Comparison of ENCODE assay signal across 15 cellular contexts in genomic region chr15:56640127-56640526, GRCh38.
A peak's percentile ranks its signal among the peaks of the same experiment; 100 is the strongest.
DNase-seq lines count a peak whose midpoint lies in the region; ATAC-seq, FAIRE-seq and TF ChIP-seq lines count a peak whose summit lies in the region.
"Had no signal": no experiment of that assay in that cellular context is flagged by ENCODE, and none has a peak within 500 bp of the region (broad histone marks: within the 10 kb centered on the region; RNA-seq: fewer than 3 reads in every experiment).

No MANE protein-coding gene starts in this region.

- ATAC-seq in IMR-90 (ENCODE audit: low read depth): no peak
- ATAC-seq: A549, GM12878 had no signal

- TF ChIP-seq EP300 in H1 (IDR thresholded peaks at IDR 0.05; ENCODE audit: borderline replicate concordance in 1 of 2, low read depth in 2 of 2, low read length in 2 of 2): no peak

- no peak overlapping the region for H2AK5ac ChIP-seq in IMR-90 (ENCODE audit: low read depth, low read length)
- no peak overlapping the region for H2AK5ac ChIP-seq in H1 (ENCODE audit: low read depth, low read length)
- H2AK5ac ChIP-seq in neuronal stem cell (ENCODE audit: low read depth, low read length): no peak overlapping the region

- no peak overlapping the region for H3K14ac ChIP-seq in IMR-90 (replicated peaks; ENCODE audit: low read depth, low read length)
- no peak overlapping the region for H3K14ac ChIP-seq in H1 (ENCODE audit: insufficient read length)
- H3K14ac ChIP-seq in neuronal stem cell (ENCODE audit: low read length): no peak overlapping the region

- BruUV-seq in IMR-90 (replicated peaks; lab: Mats Ljungman, UMichigan) (no TSS peak), OCI-LY7 (replicated peaks; lab: Mats Ljungman, UMichigan) (no TSS peak)

- H2BK120ac ChIP-seq in IMR-90 (ENCODE audit: low read depth, low read length): peak overlapping the region; percentile 38; the same call in 1 of the 2 replicates
- no peak overlapping the region for H2BK120ac ChIP-seq in H1 (replicated peaks; ENCODE audit: low read depth, low read length)
- H2BK120ac ChIP-seq in neuronal stem cell (ENCODE audit: low read depth, low read length): no peak overlapping the region

- intact Hi-C loops in IMR-90 (cut with micrococcal nuclease): loop anchor here (5.0 kb wide), 1 partner anchor 143 kb away; no protein-coding TSS in a partner anchor
- intact Hi-C loops in OCI-LY7 (cut with micrococcal nuclease; ENCODE audit: unreplicated experiment): no loop called here

- H4K91ac ChIP-seq in IMR-90 (ENCODE audit: insufficient read depth, low read depth, low read length) (0 out of 2 replicates have a peak overlapping the region, but pooled peaks have one; percentile 32), H1 (replicated peaks; ENCODE audit: insufficient read length, low read length) (no peak overlapping the region), neuronal stem cell (ENCODE audit: low read depth, low read length, poor library complexity) (no peak overlapping the region)

- H2BK12ac ChIP-seq in H1 (ENCODE audit: low read depth, low read length) (no peak overlapping the region), neuronal stem cell (ENCODE audit: low read length) (no peak overlapping the region)

- in situ Hi-C loops in IMR-90 (cut with MboI; ENCODE audit: low sequenced_read_pairs): no loop called here

- no peak overlapping the region for H3K4me2 ChIP-seq in IMR-90 (ENCODE audit: low read depth, low read length)
- no peak overlapping the region for H3K4me2 ChIP-seq in OCI-LY7 (ENCODE audit: low read length)
- H3K4me2 ChIP-seq in H1 (ENCODE audit: insufficient read depth in 1 of 2, low read depth in 2 of 2, low read length in 2 of 2): no peak overlapping the region
- no peak overlapping the region for H3K4me2 ChIP-seq in neuronal stem cell (ENCODE audit: insufficient read depth, low read length, poor library complexity, severe bottlenecking)
- H3K4me2 ChIP-seq: A549 had no signal

- H3K27ac ChIP-seq in IMR-90 (ENCODE audit: insufficient read depth, low read length) (peak overlapping the region; percentile 71; the same call in 1 of the 2 replicates), OCI-LY7 (ENCODE audit: low read depth, low read length, poor library complexity, severe bottlenecking) (no peak overlapping the region), H1 (ENCODE audit: low read depth, low read length) (no peak overlapping the region), neuronal stem cell (replicated peaks; ENCODE audit: low read length) (no peak overlapping the region)
- H3K27ac ChIP-seq: A549, C4-2B, HL-60 had no signal

- H3K9me1 ChIP-seq in IMR-90 (ENCODE audit: insufficient read depth, low read length): peaks cover 4% of the 10 kb centered on the region; the same call in 1 of the 2 replicates

- H4K20me1 ChIP-seq in IMR-90 (ENCODE audit: insufficient read depth, low read length): no peaks in the 10 kb centered on the region
- no peaks in the 10 kb centered on the region for H4K20me1 ChIP-seq in OCI-LY7 (ENCODE audit: insufficient read depth, low read length)
- H4K20me1 ChIP-seq in H1 (replicated peaks in 1 of 2; ENCODE audit: control insufficient read depth in 1 of 2, insufficient read depth in 2 of 2, low read length in 2 of 2): no peaks in the 10 kb centered on the region

- 0 out of 2 replicates have a peak overlapping the region, but pooled peaks have one; percentile 14 for H2BK20ac ChIP-seq in IMR-90 (ENCODE audit: low read depth, low read length)
- H2BK20ac ChIP-seq in H1 (ENCODE audit: low read length): no peak overlapping the region

- H2AK9ac ChIP-seq in IMR-90 (replicated peaks; ENCODE audit: low read depth, low read length, poor library complexity): no peak overlapping the region

- H3K56ac ChIP-seq in IMR-90 (ENCODE audit: extremely low read depth, insufficient read depth, low read length): no peak overlapping the region
- H3K56ac ChIP-seq in H1 (replicated peaks; ENCODE audit: insufficient read length, low read depth, low read length): no peak overlapping the region

- FAIRE-seq in H1 (lab: Jason Lieb, UNC): no peak
- FAIRE-seq: GM12878 had no signal

- no peak overlapping the region for H4K8ac ChIP-seq in IMR-90 (ENCODE audit: low read depth in 2 of 2, low read length in 2 of 2)
- no peak overlapping the region for H4K8ac ChIP-seq in H1 (ENCODE audit: extremely low read depth, insufficient read depth, low read length)
- H4K8ac ChIP-seq in neuronal stem cell (ENCODE audit: low read depth, low read length): no peak overlapping the region

- H3K4ac ChIP-seq in IMR-90 (ENCODE audit: low read depth, low read length): peak overlapping the region; percentile 26; the same call in 1 of the 2 replicates
- H3K4ac ChIP-seq in H1 (replicated peaks; ENCODE audit: insufficient read length, low read depth, low read length): no peak overlapping the region
- H3K4ac ChIP-seq in neuronal stem cell (ENCODE audit: low read length): no peak overlapping the region

- H3K79me2 ChIP-seq in OCI-LY7 (ENCODE audit: insufficient read depth, low read depth, low read length): no peaks in the 10 kb centered on the region
- no peaks in the 10 kb centered on the region for H3K79me2 ChIP-seq in H1 (ENCODE audit: control insufficient read depth in 1 of 2, insufficient read depth in 2 of 2, low read length in 2 of 2)

- H3K36me3 Mint-ChIP-seq in chondrocyte (ENCODE audit: low read depth): no peaks in the 10 kb centered on the region

- no peak overlapping the region for H3K4me3 Mint-ChIP-seq in chondrocyte (ENCODE audit: unreplicated experiment)
- H3K4me3 Mint-ChIP-seq: CD4-positive, alpha-beta memory T cell had no signal

- H3K9me3 ChIP-seq in IMR-90 (ENCODE audit: control insufficient read depth, insufficient read depth, low read length): no peaks in the 10 kb centered on the region
- H3K9me3 ChIP-seq in OCI-LY7 (ENCODE audit: low read length): no peaks in the 10 kb centered on the region; the same call in 1 of the 2 replicates
- H3K9me3 ChIP-seq in H1 (ENCODE audit: insufficient read depth in 2 of 2, low read depth in 1 of 2, low read length in 1 of 2): no peaks in the 10 kb centered on the region
- no peaks in the 10 kb centered on the region for H3K9me3 ChIP-seq in neuronal stem cell (replicated peaks in 1 of 2; ENCODE audit: control insufficient read depth in 2 of 2, insufficient read depth in 1 of 2, low read depth in 1 of 2, low read length in 2 of 2)
- H3K9me3 ChIP-seq: A549, BE2C had no signal

- H2BK5ac ChIP-seq in IMR-90 (ENCODE audit: low read depth, low read length, poor library complexity, severe bottlenecking): peak overlapping the region; percentile 30
- H2BK5ac ChIP-seq in H1 (ENCODE audit: low read depth, low read length): no peak overlapping the region
- H2BK5ac ChIP-seq in neuronal stem cell (ENCODE audit: low read length): no peak overlapping the region

- CTCF ChIA-PET in IMR-90 (lab: Yijun Ruan, JAX): no interaction called here
- CTCF ChIA-PET in OCI-LY7 (lab: Charles Lee; ENCODE audit: unreplicated experiment): no interaction called here
- CTCF ChIA-PET in H1 (lab: Charles Lee; ENCODE audit: partially characterized antibody): no interaction called here

- POLR2A ChIA-PET in IMR-90 (lab: Charles Lee; ENCODE audit: unreplicated experiment) (interaction anchor here (0.6 kb wide), 1 partner anchor 80 kb away, joined by 5 read pairs; no protein-coding TSS in a partner anchor), OCI-LY7 (lab: Charles Lee) (interaction anchor here (0.6 kb wide), 1 partner anchor 107 kb away, joined by 3 read pairs; no protein-coding TSS in a partner anchor), H1 (lab: Charles Lee; ENCODE audit: partially characterized antibody) (no interaction called here)

- no peak for DNase-seq in IMR-90
- DNase-seq in OCI-LY7 (ENCODE audit: low spot score): no peak
- no peak for DNase-seq in H1 (ENCODE audit: low read depth in 1 of 2, low spot score in 2 of 2)
- DNase-seq in neuronal stem cell (ENCODE audit: low spot score): peak; percentile 5
- no peak for DNase-seq in RPMI8226
- DNase-seq in chondrocyte (ENCODE audit: low spot score): no peak
- no peak for DNase-seq in midbrain (lab: John Stamatoyannopoulos, UW)
- DNase-seq: BE2C; CD4-positive, alpha-beta memory T cell; DMS79; H7 had no signal

- no peaks in the 10 kb centered on the region for H3K4me1 Mint-ChIP-seq in chondrocyte (ENCODE audit: low read depth)

- H3K18ac ChIP-seq in IMR-90 (ENCODE audit: low read depth, low read length) (peak overlapping the region; percentile 78; the same call in 1 of the 2 replicates), H1 (ENCODE audit: extremely low read depth, low read length) (no peak overlapping the region), neuronal stem cell (ENCODE audit: low read length) (no peak overlapping the region)

- TF ChIP-seq POLR2A in IMR-90 (IDR thresholded peaks at IDR 0.05; ENCODE audit: low read depth, low read length): no peak
- TF ChIP-seq POLR2A in H1 (IDR thresholded peaks at IDR 0.05; ENCODE audit: control extremely low read depth in 1 of 2, low read depth in 2 of 2, low read length in 2 of 2): no peak

- dilution Hi-C loops in IMR-90 (cut with HindIII; ENCODE audit: low sequenced_read_pairs, unreplicated experiment): no loop called here

- H3K27me3 ChIP-seq in IMR-90 (ENCODE audit: control insufficient read depth, insufficient read depth, low read length) (no peaks in the 10 kb centered on the region), H1 (replicated peaks in 1 of 4; ENCODE audit: control insufficient read depth in 3 of 4, extremely low read depth in 1 of 4, insufficient read depth in 3 of 4, low read length in 3 of 4) (no peaks in the 10 kb centered on the region), neuronal stem cell (ENCODE audit: control insufficient read depth in 3 of 3, insufficient read depth in 3 of 3, low read depth in 1 of 3, low read length in 3 of 3) (no peaks in the 10 kb centered on the region)
- H3K27me3 ChIP-seq: BE2C had no signal

- H3K9me2 ChIP-seq in OCI-LY7 (ENCODE audit: insufficient read depth, low read length): no peaks in the 10 kb centered on the region

- H3K36me3 ChIP-seq in IMR-90 (ENCODE audit: control insufficient read depth, insufficient read depth, low read length): peaks cover 3% of the 10 kb centered on the region; the same call in 1 of the 2 replicates
- no peaks in the 10 kb centered on the region for H3K36me3 ChIP-seq in OCI-LY7 (ENCODE audit: insufficient read depth, low read length)
- H3K36me3 ChIP-seq in H1 (ENCODE audit: control insufficient read depth in 2 of 4, insufficient read depth in 4 of 4, low read length in 3 of 4): no peaks in the 10 kb centered on the region
- H3K36me3 ChIP-seq in neuronal stem cell (replicated peaks in 1 of 2; ENCODE audit: control insufficient read depth in 2 of 2, insufficient read depth in 2 of 2, low read length in 2 of 2): no peaks in the 10 kb centered on the region
- H3K36me3 ChIP-seq: BE2C had no signal

- no peaks in the 10 kb centered on the region for H3K9me3 Mint-ChIP-seq in chondrocyte (ENCODE audit: low read depth)
- H3K9me3 Mint-ChIP-seq: CD4-positive, alpha-beta memory T cell had no signal

- H2BK15ac ChIP-seq in IMR-90 (ENCODE audit: low read depth, low read length): no peak overlapping the region
- no peak overlapping the region for H2BK15ac ChIP-seq in H1 (ENCODE audit: low read length)
- no peak overlapping the region for H2BK15ac ChIP-seq in neuronal stem cell (ENCODE audit: low read length)

- no peak for TF ChIP-seq RAD21 in IMR-90 (IDR thresholded peaks at IDR 0.05; ENCODE audit: low read length)
- no peak for TF ChIP-seq RAD21 in H1 (IDR thresholded peaks at IDR 0.05 in 1 of 2, conservative IDR thresholded peaks at IDR 0.05 in 1 of 2; ENCODE audit: low read depth in 2 of 2, low read length in 2 of 2)

- H3K27me3 Mint-ChIP-seq in chondrocyte (ENCODE audit: low read depth): no peaks in the 10 kb centered on the region
- H3K27me3 Mint-ChIP-seq: CD4-positive, alpha-beta memory T cell had no signal

- no peak overlapping the region for H3K23ac ChIP-seq in IMR-90 (ENCODE audit: low read depth, low read length)
- H3K23ac ChIP-seq in H1 (ENCODE audit: insufficient read length): no peak overlapping the region
- no peak overlapping the region for H3K23ac ChIP-seq in neuronal stem cell (ENCODE audit: low read depth, low read length, poor library complexity)

- no peak for TF ChIP-seq CTCF in IMR-90 (conservative IDR thresholded peaks at IDR 0.05; ENCODE audit: low read depth, low read length)
- TF ChIP-seq CTCF in OCI-LY7 (conservative IDR thresholded peaks at IDR 0.05; ENCODE audit: low read length): no peak
- TF ChIP-seq CTCF in H1 (IDR thresholded peaks at IDR 0.05; ENCODE audit: control extremely low read depth in 1 of 3, insufficient read depth in 1 of 3, low read depth in 1 of 3, low read length in 3 of 3): no peak
- TF ChIP-seq CTCF in chondrocyte (IDR thresholded peaks at IDR 0.05): no peak

- H3K27ac Mint-ChIP-seq in chondrocyte (ENCODE audit: unreplicated experiment): no peak overlapping the region
- H3K27ac Mint-ChIP-seq: CD4-positive, alpha-beta memory T cell had no signal

- no peaks in the 10 kb centered on the region for H3K23me2 ChIP-seq in H1 (ENCODE audit: low read depth, low read length)

- H3K4me1 ChIP-seq in IMR-90 (ENCODE audit: control insufficient read depth, insufficient read depth, low read length) (peaks cover 2% of the 10 kb centered on the region; the same call in 1 of the 2 replicates), OCI-LY7 (ENCODE audit: insufficient read depth, low read length, poor library complexity, severe bottlenecking) (peaks cover 17% of the 10 kb centered on the region), H1 (replicated peaks in 1 of 4; ENCODE audit: control insufficient read depth in 3 of 4, insufficient read depth in 4 of 4, low read length in 3 of 4) (no peaks in the 10 kb centered on the region), neuronal stem cell (ENCODE audit: control insufficient read depth in 2 of 2, insufficient read depth in 1 of 2, low read depth in 1 of 2, low read length in 2 of 2) (no peaks in the 10 kb centered on the region)
- H3K4me1 ChIP-seq: A549, BE2C had no signal

- H2AFZ ChIP-seq in IMR-90 (replicated peaks; ENCODE audit: low read length, poor library complexity) (no peak overlapping the region), OCI-LY7 (ENCODE audit: low read length) (peak overlapping the region; percentile 48; the same call in 1 of the 2 replicates), H1 (ENCODE audit: low read length) (no peak overlapping the region), neuronal stem cell (ENCODE audit: low read length) (no peak overlapping the region)

- H4K5ac ChIP-seq in IMR-90 (ENCODE audit: low read depth, low read length) (no peak overlapping the region; the same call in 1 of the 2 replicates), H1 (ENCODE audit: insufficient read length, low read depth, low read length) (no peak overlapping the region)

- H3K4me3 ChIP-seq in IMR-90 (ENCODE audit: insufficient read depth, low read depth, low read length): no peak overlapping the region
- H3K4me3 ChIP-seq in OCI-LY7 (ENCODE audit: low read depth, low read length, poor library complexity, severe bottlenecking): no peak overlapping the region
- H3K4me3 ChIP-seq in H1 (ENCODE audit: extremely low read depth in 1 of 4, insufficient read depth in 2 of 4, low read depth in 3 of 4, low read length in 4 of 4): no peak overlapping the region
- no peak overlapping the region for H3K4me3 ChIP-seq in neuronal stem cell (ENCODE audit: low read length in 2 of 2)
- H3K4me3 ChIP-seq: A549, GM12878 had no signal

- H3K79me1 ChIP-seq in IMR-90 (ENCODE audit: low read depth in 1 of 2, low read length in 2 of 2) (peaks cover 3 to 6% of the 10 kb centered on the region in 2 experiments; a peak in 1 of 4 replicates), H1 (ENCODE audit: low read depth, low read length) (no peaks in the 10 kb centered on the region), neuronal stem cell (ENCODE audit: low read depth, low read length) (no peaks in the 10 kb centered on the region)

- no peak overlapping the region for H3K9ac ChIP-seq in IMR-90 (ENCODE audit: low read depth, low read length)
- H3K9ac ChIP-seq in H1 (replicated peaks in 1 of 4; ENCODE audit: extremely low read depth in 1 of 4, low read depth in 3 of 4, low read length in 3 of 4): no peak overlapping the region
- H3K9ac ChIP-seq in neuronal stem cell (ENCODE audit: low read depth, low read length, poor library complexity): no peak overlapping the region
